Comparison of ENCODE assay signal across 7 cellular contexts in genomic region chr3:127822836-127823589, GRCh38. TPM values are rescaled to one million over a fixed set of nuclear protein-coding genes. Genes with fewer than 3 reads are reported as not detected.
A peak's percentile ranks its signal among the peaks of the same experiment; 100 is the strongest.
DNase-seq lines count a peak whose midpoint lies in the region; ATAC-seq and TF ChIP-seq lines count a peak whose summit lies in the region.

No MANE protein-coding gene starts in this region.

- TF ChIP-seq CTCF in coronary artery (IDR thresholded peaks at IDR 0.05) (no peak), lower leg skin (IDR thresholded peaks at IDR 0.05) (no peak), suprapubic skin (IDR thresholded peaks at IDR 0.05) (peak in 1 of 2 donors; percentile 10)

- no peak for TF ChIP-seq EP300 in suprapubic skin (IDR thresholded peaks at IDR 0.05)

- DNase-seq in GDM1 (lab: John Stamatoyannopoulos, UW) (peak; percentile 40), NOMO-1 treated with dmso at 0.1 percent for 144 hours (lab: John Stamatoyannopoulos, UW; ENCODE audit: unreplicated experiment) (peak; percentile 36), coronary artery (ENCODE audit: low spot score) (peak; percentile 84), lower leg skin (ENCODE audit: low spot score in 2 of 2) (peak in 1 of 2 donors; percentile 92), suprapubic skin (ENCODE audit: low spot score in 2 of 2) (peak in 1 of 2 donors; percentile 78)
- DNase-seq in activated CD4-positive, CD25-positive, alpha-beta regulatory T cell (lab: John Stamatoyannopoulos, UW): no peak

- H3K9me3 ChIP-seq in suprapubic skin: no peaks in the 10 kb centered on the region

- H3K4me3 ChIP-seq in coronary artery: peak overlapping the region; percentile 97
- H3K4me3 ChIP-seq in lower leg skin (ENCODE audit: low read depth, poor library complexity, severe bottlenecking): peak overlapping the region; percentile 57
- H3K4me3 ChIP-seq in suprapubic skin: peak overlapping the region; percentile 74

- H3K27ac ChIP-seq in coronary artery (peak overlapping the region; percentile 78 to 93), suprapubic skin (peak overlapping the region; percentile 83)

- peak; percentile 32 for ATAC-seq in GM21423 (IDR thresholded peaks at IDR 0.05; ENCODE audit: unreplicated experiment)

- 0% methylated on average over 44 to 53 of the region's 98 CpGs for WGBS in lower leg skin, 2 donors
- WGBS in suprapubic skin: 0% methylated on average over 3 of the region's 98 CpGs

- intact Hi-C loops in lower leg skin (cut with DNase I; ENCODE audit: low total_unique reads): loop anchor here (10.0 kb wide), 1 partner anchor 148 kb away; the partner anchor contains the start of gene ABTB1

- H3K4me1 ChIP-seq in suprapubic skin: peaks cover 51% of the 10 kb centered on the region

- TF ChIP-seq POLR2A in lower leg skin (IDR thresholded peaks at IDR 0.05) (no peak), suprapubic skin (IDR thresholded peaks at IDR 0.05) (peak in 1 of 2 donors; percentile 27)

- H3K27me3 ChIP-seq in suprapubic skin: no peaks in the 10 kb centered on the region

- H3K36me3 ChIP-seq in suprapubic skin: no peaks in the 10 kb centered on the region

RNA-seq across cellular contexts. Expression of gene MGLL, which starts 0.7 kb away (rescaled TPM):
- 10 to 100 TPM; 44.0 to 57.4 (median 48.0) TPM for total RNA-seq in lower leg skin
- total RNA-seq in suprapubic skin: 10 to 100 TPM; 37.9 to 54.3 (median 45.2) TPM

Comparison
In these comparisons a context has a peak if more than half of its experiments do, and no peak if none do; other contexts are left out.
1. DNase-seq: peak in GDM1 (single experiment), NOMO-1 treated with dmso at 0.1 percent for 144 hours (single experiment) and coronary artery (single experiment); none in activated CD4-positive, CD25-positive, alpha-beta regulatory T cell (0 of 4).
2. Peak in every context shown above with its lines, with median percentiles within 50 percentile points of each other: H3K4me3 ChIP-seq.